ENCODE assay signal across 8 cellular contexts in the genomic region with DNA sequence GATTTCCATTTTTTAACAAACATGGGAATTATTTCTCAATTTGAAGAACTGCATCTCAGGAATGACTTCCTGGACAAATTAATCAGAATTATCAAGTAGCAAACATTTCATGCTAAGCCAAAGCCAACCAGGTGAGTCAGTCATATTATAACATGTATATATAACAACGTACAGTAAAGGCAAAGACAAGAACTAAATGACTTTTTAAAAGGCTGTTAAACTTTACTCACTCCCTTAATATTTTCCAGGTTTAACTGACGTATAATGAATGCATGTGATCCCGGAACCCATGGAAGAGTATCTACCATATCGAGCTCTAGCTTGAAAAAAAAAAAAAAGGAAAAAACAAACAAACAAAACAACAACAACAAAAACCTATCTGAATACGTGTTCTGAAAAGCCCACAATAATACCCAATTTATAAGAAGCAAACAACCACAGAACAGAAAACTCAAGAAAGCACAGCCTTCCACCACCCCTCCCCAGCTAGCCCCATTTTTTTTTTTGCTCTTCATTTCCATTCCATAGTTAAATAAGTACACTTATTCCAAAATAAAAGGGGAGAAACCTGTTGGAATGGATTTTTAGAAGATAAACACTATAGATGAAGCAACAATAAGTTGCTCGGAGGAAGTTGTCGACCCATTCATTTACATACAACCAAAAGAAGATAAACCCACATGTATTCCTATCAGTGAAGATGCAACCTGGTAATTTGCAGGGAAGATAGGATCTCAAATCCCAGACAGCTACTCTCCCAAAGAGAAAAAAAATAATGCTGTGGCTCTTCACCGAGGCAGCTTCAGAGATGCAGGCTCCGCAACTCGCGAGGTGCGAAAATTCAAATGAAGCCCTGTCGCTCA. TPM values are rescaled to one million over a fixed set of nuclear protein-coding genes. Genes with fewer than 3 reads are reported as not detected.
DNase-seq lines count a peak whose midpoint lies in the region; ATAC-seq and TF ChIP-seq lines count a peak whose summit lies in the region.

No MANE protein-coding gene starts in this region.

- H3K4me3 ChIP-seq in ascending aorta (peak overlapping the region; percentile 79 to 81), right lobe of liver (peak overlapping the region; percentile 59 to 69 (median 65)), upper lobe of right lung (peak overlapping the region; percentile 77)

- TF ChIP-seq CTCF in CD14-positive monocyte (IDR thresholded peaks at IDR 0.05) (no peak), ascending aorta (IDR thresholded peaks at IDR 0.05) (no peak), right lobe of liver (IDR thresholded peaks at IDR 0.05) (no peak), upper lobe of right lung (IDR thresholded peaks at IDR 0.05) (no peak)

- H3K9me3 ChIP-seq in ascending aorta = no peaks in the 10 kb centered on the region
- H3K9me3 ChIP-seq in right lobe of liver = no peaks in the 10 kb centered on the region
- H3K9me3 ChIP-seq in upper lobe of right lung = no peaks in the 10 kb centered on the region

- H3K27me3 ChIP-seq in ascending aorta (no peaks in the 10 kb centered on the region), right lobe of liver (no peaks in the 10 kb centered on the region), upper lobe of right lung (no peaks in the 10 kb centered on the region)

- H3K9me3 Mint-ChIP-seq in CD14-positive monocyte = peaks cover 0 to 6% (median 0%) of the 10 kb centered on the region in 7 donors

- ATAC-seq in right lobe of liver (no peak), upper lobe of right lung (no peak), GM19328 (IDR thresholded peaks at IDR 0.05; ENCODE audit: unreplicated experiment) (no peak), HG02870 (IDR thresholded peaks at IDR 0.05; ENCODE audit: unreplicated experiment) (no peak)

- peaks cover 2 to 5% (median 2%) of the 10 kb centered on the region in 3 donors for H3K27me3 Mint-ChIP-seq in CD14-positive monocyte (ENCODE audit: low read depth in 3 of 3)

- H3K4me1 ChIP-seq in ascending aorta (peaks cover 0 to 3% of the 10 kb centered on the region in 2 donors), right lobe of liver (peaks cover 0 to 55% (median 14%) of the 10 kb centered on the region in 4 donors), upper lobe of right lung (peaks cover 15% of the 10 kb centered on the region)

- H3K36me3 ChIP-seq in ascending aorta (no peaks in the 10 kb centered on the region), right lobe of liver (no peaks in the 10 kb centered on the region), upper lobe of right lung (no peaks in the 10 kb centered on the region)

- H3K27ac Mint-ChIP-seq in CD14-positive monocyte = peak overlapping the region; percentile 91 to 98 (median 92)

- H3K27ac ChIP-seq in ascending aorta (peak overlapping the region; percentile 94 to 95), right lobe of liver (peak overlapping the region; percentile 96 to 99 (median 98)), upper lobe of right lung (peak overlapping the region; percentile 97)

- DNase-seq in CD14-positive monocyte (ENCODE audit: low spot score) (no peak), HT-29 (ENCODE audit: low spot score) (peak; percentile 50), ascending aorta (ENCODE audit: low spot score in 2 of 2) (no peak), right lobe of liver (no peak), upper lobe of right lung (no peak)
- DNase-seq in stimulated activated CD4-positive, alpha-beta T cell treated with anti-CD3 and anti-CD28 coated beads, Interleukin-4, amount 100 ng/mL, for 24 hours = no peak

- H3K36me3 Mint-ChIP-seq in CD14-positive monocyte = peaks cover 3 to 10% of the 10 kb centered on the region in 2 donors

- H3K4me3 Mint-ChIP-seq in CD14-positive monocyte = peak overlapping the region; percentile 98 to 100

- WGBS in right lobe of liver (ENCODE audit: insufficient coverage, low coverage, low lambda C conversion rate, missing lambda C conversion rate) = under 1% methylated on average over 11 of the region's 13 CpGs

- intact Hi-C loops in CD14-positive monocyte (cut with micrococcal nuclease) (loop anchor here in 1 of 2 donors (5.0 kb wide), 1 partner anchor 76 kb away; the partner anchor contains the start of gene FBXL13), ascending aorta (cut with DNase I) (loop anchor here (5.0 kb wide), 1 partner anchor 36 kb away; no protein-coding TSS in a partner anchor), right lobe of liver (cut with DNase I) (no loop called here), upper lobe of right lung (cut with DNase I) (no loop called here)

- TF ChIP-seq POLR2A in right lobe of liver (IDR thresholded peaks at IDR 0.05) = no peak

- H3K4me1 Mint-ChIP-seq in CD14-positive monocyte = peaks cover 33% of the 10 kb centered on the region

RNA-seq across cellular contexts. Expression of gene NAPEPLD, which starts 0.5 kb away (rescaled TPM):
- polyA plus RNA-seq in CD14-positive monocyte = 1 to 10 TPM; 1.6 to 2.2 TPM
- 4.8 and 6.9 TPM in 2 replicates for total RNA-seq in HT-29 (2014; rRNA removed; shearing (Covaris generic))
- total RNA-seq in ascending aorta (19.4 TPM), right lobe of liver (10 to 100 TPM in 2 of 6 experiments, 1 to 10 TPM in 4; 5.8 to 24.6 (median 8.1) TPM), upper lobe of right lung (13.3 TPM)
